Comparison of ENCODE assay signal across 16 cellular contexts in the genomic region with DNA sequence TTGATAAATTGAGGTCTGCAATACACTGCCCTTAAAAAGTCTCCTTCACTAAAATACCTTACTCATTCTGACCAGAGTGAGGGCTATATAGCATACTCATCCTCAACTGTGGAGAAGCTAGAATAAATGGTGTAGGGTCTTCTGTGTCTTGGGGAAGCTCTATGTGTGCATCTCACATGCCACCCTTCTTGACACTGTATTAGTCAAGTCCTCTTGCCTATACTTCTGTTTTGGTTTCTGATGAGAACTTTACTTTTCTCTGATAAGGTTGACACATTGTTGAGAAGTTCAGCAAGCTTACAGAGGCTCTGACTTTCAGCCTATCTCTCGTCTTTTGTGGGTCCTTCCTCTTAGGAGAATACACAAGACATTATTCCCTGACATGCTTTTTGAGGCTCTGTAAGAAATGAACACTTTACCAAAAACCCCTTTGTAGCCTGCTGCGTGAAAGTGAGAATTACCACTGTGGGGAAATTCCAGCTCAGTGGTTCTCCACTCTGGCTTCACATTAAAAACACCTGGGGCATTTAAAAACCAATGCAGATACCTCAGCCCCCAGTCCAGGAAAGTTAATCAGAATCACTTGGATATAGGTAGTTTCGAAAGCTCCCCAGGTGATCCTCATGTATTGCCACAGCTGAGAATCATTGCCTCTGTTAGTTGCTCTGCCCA.
A peak's percentile ranks its signal among the peaks of the same experiment; 100 is the strongest.
DNase-seq lines count a peak whose midpoint lies in the region; ATAC-seq, FAIRE-seq and TF ChIP-seq lines count a peak whose summit lies in the region.
"Had no signal": no experiment of that assay in that cellular context is flagged by ENCODE, and none has a peak within 500 bp of the region (broad histone marks: within the 10 kb centered on the region; RNA-seq: fewer than 3 reads in every experiment).

No MANE protein-coding gene starts in this region.

- H3K27me3 ChIP-seq in SK-N-SH (ENCODE audit: insufficient read depth), result no peaks in the 10 kb centered on the region
- H3K27me3 ChIP-seq in vagina, result no peaks in the 10 kb centered on the region
- H3K27me3 ChIP-seq: transverse colon had no signal

- no peak for FAIRE-seq in GM12891 (lab: Jason Lieb, UNC)
- FAIRE-seq: D721Med had no signal

- H3K4me1 ChIP-seq in SK-N-SH (ENCODE audit: control insufficient read depth in 1 of 2, insufficient read depth in 2 of 2, low read depth in 1 of 2, low read length in 1 of 2), result no peaks in the 10 kb centered on the region
- H3K4me1 ChIP-seq in vagina, result no peaks in the 10 kb centered on the region
- H3K4me1 ChIP-seq: transverse colon had no signal

- no peak overlapping the region for H2AFZ ChIP-seq in SK-N-SH (ENCODE audit: low read depth)

- WGBS in SK-N-SH (ENCODE audit: low lambda C conversion rate), result 20% methylated on average over 3 of the region's 3 CpGs

- intact Hi-C loops in vagina (cut with DNase I), result no loop called here

- TF ChIP-seq RAD21 in SK-N-SH (IDR thresholded peaks at IDR 0.05; ENCODE audit: low read length), result no peak

- H3K9me2 ChIP-seq in SK-N-SH, result no peaks in the 10 kb centered on the region

- TF ChIP-seq POLR2A in GM12891 (IDR thresholded peaks at IDR 0.05; ENCODE audit: low read depth, low read length), result no peak
- no peak for TF ChIP-seq POLR2A in vagina (IDR thresholded peaks at IDR 0.05)

- H3K9me3 ChIP-seq in SK-N-SH (no peaks in the 10 kb centered on the region), vagina (no peaks in the 10 kb centered on the region)
- H3K9me3 ChIP-seq: mucosa of descending colon, transverse colon had no signal

- DNase-seq in GM12891 (ENCODE audit: insufficient read length, low spot score), result no peak
- no peak for DNase-seq in SK-N-SH
- no peak for DNase-seq in vagina (ENCODE audit: extremely low spot score in 2 of 2)
- DNase-seq in GM13976 (ENCODE audit: low spot score), result no peak
- DNase-seq: activated CD4-positive, alpha-beta T cell treated with anti-CD3 and anti-CD28 coated beads, Interleukin-2, amount 10 ng/mL, durations not matched to agents 7 days and 5 days; foreskin melanocyte; HFFc6; mucosa of descending colon; NCI-H1105 treated with DMSO at 0.1 percent for 48 hours; NCI-H510A; transverse colon had no signal

- H3K36me3 ChIP-seq in SK-N-SH (replicated peaks in 1 of 2; ENCODE audit: control insufficient read depth in 1 of 2, insufficient read depth in 2 of 2, low read length in 1 of 2) (no peaks in the 10 kb centered on the region), vagina (no peaks in the 10 kb centered on the region)
- H3K36me3 ChIP-seq: transverse colon had no signal

- H3K4me3 ChIP-seq in SK-N-SH (ENCODE audit: low read depth in 2 of 2, low read length in 1 of 2) (no peak overlapping the region), vagina (no peak overlapping the region)
- H3K4me3 ChIP-seq: mucosa of descending colon, transverse colon had no signal

- POLR2A ChIA-PET in SK-N-SH (lab: Yijun Ruan, JAX), result no interaction called here

- H3K4me2 ChIP-seq in SK-N-SH, result no peak overlapping the region

- TF ChIP-seq EP300 in SK-N-SH (IDR thresholded peaks at IDR 0.05; ENCODE audit: borderline replicate concordance in 1 of 2, low read depth in 1 of 2, low read length in 1 of 2), result no peak

- no peaks in the 10 kb centered on the region for H3K79me2 ChIP-seq in SK-N-SH (ENCODE audit: insufficient read depth)

- H3K27ac ChIP-seq in SK-N-SH (ENCODE audit: low read depth in 2 of 2, low read length in 1 of 2) (no peak overlapping the region), vagina (no peak overlapping the region)
- H3K27ac ChIP-seq: transverse colon had no signal

- TF ChIP-seq CTCF in SK-N-SH (IDR thresholded peaks at IDR 0.05) (no peak), vagina (IDR thresholded peaks at IDR 0.05) (no peak), GM13976 (IDR thresholded peaks at IDR 0.05; ENCODE audit: borderline replicate concordance, control extremely low read depth, extremely low read depth, insufficient read depth, missing control alignments) (no peak)

- no peaks in the 10 kb centered on the region for H4K20me1 ChIP-seq in SK-N-SH (ENCODE audit: insufficient read depth)

- no peaks in the 10 kb centered on the region for H3F3A ChIP-seq in SK-N-SH (replicated peaks; ENCODE audit: insufficient read depth)

- H3K9ac ChIP-seq in SK-N-SH, result no peak overlapping the region

- CTCF ChIA-PET in SK-N-SH (lab: Yijun Ruan, JAX), result no interaction called here

- in situ Hi-C loops in GM13976 (cut with MboI; ENCODE audit: low sequenced_read_pairs, unreplicated experiment), result no loop called here

- ATAC-seq in GM18499 (IDR thresholded peaks at IDR 0.05; ENCODE audit: insufficient read depth, unreplicated experiment) (peak; percentile 45), GM19452 (IDR thresholded peaks at IDR 0.05; ENCODE audit: unreplicated experiment) (peak; percentile 38), HG02678 (IDR thresholded peaks at IDR 0.05; ENCODE audit: unreplicated experiment) (peak; percentile 65), HG03442 (IDR thresholded peaks at IDR 0.05; ENCODE audit: unreplicated experiment) (peak; percentile 60)
- ATAC-seq: mucosa of descending colon had no signal

TF ChIP-seq in GM12891, 5 proteins besides CTCF, POLR2A, EP300 and RAD21:
- TF ChIP-seq SPI1 (IDR thresholded peaks at IDR 0.05; ENCODE audit: low read depth, low read length) (no peak), POU2F2 (IDR thresholded peaks at IDR 0.05; ENCODE audit: low read depth, low read length) (no peak), PAX5 (IDR thresholded peaks at IDR 0.05; ENCODE audit: insufficient read depth, low read length, severe bottlenecking) (no peak), POLR2AphosphoS5 (IDR thresholded peaks at IDR 0.05; ENCODE audit: low read depth, low read length) (no peak), TAF1 (IDR thresholded peaks at IDR 0.05; ENCODE audit: low read depth, low read length) (no peak)

TF ChIP-seq in SK-N-SH, 30 proteins besides CTCF, POLR2A, EP300 and RAD21:
- TF ChIP-seq GABPA (IDR thresholded peaks at IDR 0.05; ENCODE audit: low read depth), result no peak
- no peak for TF ChIP-seq FOSL2 (IDR thresholded peaks at IDR 0.05; ENCODE audit: borderline replicate concordance, low read depth)
- TF ChIP-seq, protein P1, sequence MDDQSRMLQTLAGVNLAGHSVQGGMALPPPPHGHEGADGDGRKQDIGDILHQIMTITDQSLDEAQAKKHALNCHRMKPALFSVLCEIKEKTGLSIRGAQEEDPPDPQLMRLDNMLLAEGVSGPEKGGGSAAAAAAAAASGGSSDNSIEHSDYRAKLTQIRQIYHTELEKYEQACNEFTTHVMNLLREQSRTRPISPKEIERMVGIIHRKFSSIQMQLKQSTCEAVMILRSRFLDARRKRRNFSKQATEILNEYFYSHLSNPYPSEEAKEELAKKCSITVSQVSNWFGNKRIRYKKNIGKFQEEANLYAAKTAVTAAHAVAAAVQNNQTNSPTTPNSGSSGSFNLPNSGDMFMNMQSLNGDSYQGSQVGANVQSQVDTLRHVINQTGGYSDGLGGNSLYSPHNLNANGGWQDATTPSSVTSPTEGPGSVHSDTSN (IDR thresholded peaks at IDR 0.05), result no peak
- TF ChIP-seq TAF1 (IDR thresholded peaks at IDR 0.05; ENCODE audit: borderline replicate concordance, low read depth, low read length), result no peak
- no peak for TF ChIP-seq EZH2phosphoT487 (IDR thresholded peaks at IDR 0.05; ENCODE audit: borderline replicate concordance, low read depth)
- no peak for TF ChIP-seq MEF2A (IDR thresholded peaks at IDR 0.05; ENCODE audit: borderline replicate concordance, low read depth)
- no peak for TF ChIP-seq RCOR1 (IDR thresholded peaks at IDR 0.05; ENCODE audit: low read length)
- no peak for TF ChIP-seq GATA2 (CRISPR knock-in tag; IDR thresholded peaks at IDR 0.05)
